Comparison of ENCODE assay signal across 7 cellular contexts in the genomic region with DNA sequence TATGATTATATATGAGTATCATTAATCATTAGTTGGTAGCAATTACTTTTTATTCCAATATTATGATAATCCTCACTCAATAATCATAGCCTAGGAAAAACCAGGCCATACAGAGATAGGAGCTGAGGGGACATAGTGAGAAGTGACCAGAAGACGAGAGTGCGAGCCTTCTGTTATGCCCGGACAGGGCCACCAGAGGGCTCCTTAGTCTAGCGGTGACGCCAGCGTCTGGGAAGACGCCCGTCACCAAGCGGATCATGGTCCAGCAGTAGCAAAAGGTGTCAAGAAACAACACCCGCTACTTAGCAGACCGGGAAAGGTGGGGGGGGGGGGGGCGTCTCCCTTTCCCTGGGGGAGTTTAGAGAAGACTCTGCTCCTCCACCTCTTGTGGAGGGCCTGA. TPM values are rescaled to one million over a fixed set of nuclear protein-coding genes. Genes with fewer than 3 reads are reported as not detected.
DNase-seq lines count a peak whose midpoint lies in the region; ATAC-seq and TF ChIP-seq lines count a peak whose summit lies in the region.
"Not testable (repeated sequence)": the region's sequence is repeated elsewhere in the genome, so short reads cannot be mapped to it uniquely, and the experiment has no call there.

No MANE protein-coding gene starts in this region.

- H3K27me3 Mint-ChIP-seq in naive B cell, result peaks cover 26 to 39% (median 37%) of the 10 kb centered on the region in 3 donors

- H3K4me1 ChIP-seq in OCI-LY1 (ENCODE audit: insufficient read depth, low read length, severe bottlenecking), result not testable (repeated sequence)

- not testable (repeated sequence) for H3K9me2 ChIP-seq in OCI-LY1 (ENCODE audit: low read depth, low read length)

- H3K9ac ChIP-seq in OCI-LY1 (ENCODE audit: low read length), result not testable (repeated sequence)

- not testable (repeated sequence) for H3K4me2 ChIP-seq in OCI-LY1 (ENCODE audit: low read length)

- not testable (repeated sequence) for H3K9me3 ChIP-seq in OCI-LY1 (ENCODE audit: low read length)

- not testable (repeated sequence) for H3F3A ChIP-seq in OCI-LY1 (ENCODE audit: insufficient read depth, low read length)

- H3K27me3 ChIP-seq in OCI-LY1 (ENCODE audit: insufficient read depth, low read length), result not testable (repeated sequence)

- not testable (repeated sequence) for H3K36me3 Mint-ChIP-seq in naive B cell

- not testable (repeated sequence) for H3K27ac Mint-ChIP-seq in naive B cell

- H3K4me3 Mint-ChIP-seq in naive B cell, result not testable (repeated sequence)

- H3K4me3 ChIP-seq in GM12865 (ENCODE audit: low read depth, low read length); OCI-LY1 (ENCODE audit: low read depth, low read length, poor library complexity, severe bottlenecking): not testable (repeated sequence)

- H3K9me3 Mint-ChIP-seq in naive B cell, result not testable (repeated sequence)

- ATAC-seq in naive B cell (ENCODE audit: low read depth in 2 of 2), result not testable (repeated sequence)

- not testable (repeated sequence) for H3K27ac ChIP-seq in OCI-LY1 (ENCODE audit: low read depth, low read length, poor library complexity, severe bottlenecking)

- not testable (repeated sequence) for H3K36me3 ChIP-seq in OCI-LY1 (ENCODE audit: insufficient read depth, low read length)

- TF ChIP-seq CTCF in GM12865 (IDR thresholded peaks at IDR 0.05; ENCODE audit: insufficient read depth, low read depth, low read length, missing control alignments), result peak; percentile 50
- TF ChIP-seq CTCF in OCI-LY1 (IDR thresholded peaks at IDR 0.05; ENCODE audit: low read length), result peak; percentile 19

- not testable (repeated sequence) for H3K4me1 Mint-ChIP-seq in naive B cell

- not testable (repeated sequence) for H2AFZ ChIP-seq in OCI-LY1 (ENCODE audit: low read length)

- not testable (repeated sequence) for H4K20me1 ChIP-seq in OCI-LY1 (ENCODE audit: insufficient read depth, low read length)

- H3K79me2 ChIP-seq in OCI-LY1 (ENCODE audit: insufficient read depth, low read length), result not testable (repeated sequence)

- DNase-seq in GM12865 (ENCODE audit: low read depth), result not testable (repeated sequence)
- DNase-seq in activated CD4-positive, alpha-beta T cell treated with anti-CD3 and anti-CD28 coated beads, Interleukin-2, amount 50 U/mL, for 4 hours, result peak; percentile 26 to 36
- DNase-seq in astrocyte of the hippocampus (ENCODE audit: low read depth, low spot score), result peak; percentile 43
- DNase-seq in glomerular visceral epithelial cell (ENCODE audit: extremely low spot score), result peak; percentile 12
- peak; percentile 5 for DNase-seq in naive B cell
- DNase-seq in stimulated activated CD4-positive, alpha-beta T cell treated with anti-CD3 and anti-CD28 coated beads, Interleukin-2, amount 100 ng/mL, for 48 hours, result peak; percentile 45 to 48

RNA-seq across cellular contexts. Expression of a gene that starts 14.4 kb away (rescaled TPM):
- 1 to 10 TPM in 2 of 6 donors, under 1 TPM in 3, not detected in 1; 0.25 to 1.3 (median 0.58) TPM for polyA plus RNA-seq in naive B cell (ENCODE audit: low read depth in 6 of 6)

RNA-seq across cellular contexts. Expression of a gene that starts 27.3 kb away (rescaled TPM):
- polyA plus RNA-seq in naive B cell (ENCODE audit: low read depth in 6 of 6), result 1 to 10 TPM; 2.4 to 7.3 (median 3.4) TPM

RNA-seq across cellular contexts. Expression of a gene that starts 33.2 kb away (rescaled TPM):
- 10 to 100 TPM in 3 of 6 donors, 1 to 10 TPM in 3; 6.7 to 11.2 (median 8.9) TPM for polyA plus RNA-seq in naive B cell (ENCODE audit: low read depth in 6 of 6)
